ENCODE assay signal across 11 cellular contexts in the genomic region with DNA sequence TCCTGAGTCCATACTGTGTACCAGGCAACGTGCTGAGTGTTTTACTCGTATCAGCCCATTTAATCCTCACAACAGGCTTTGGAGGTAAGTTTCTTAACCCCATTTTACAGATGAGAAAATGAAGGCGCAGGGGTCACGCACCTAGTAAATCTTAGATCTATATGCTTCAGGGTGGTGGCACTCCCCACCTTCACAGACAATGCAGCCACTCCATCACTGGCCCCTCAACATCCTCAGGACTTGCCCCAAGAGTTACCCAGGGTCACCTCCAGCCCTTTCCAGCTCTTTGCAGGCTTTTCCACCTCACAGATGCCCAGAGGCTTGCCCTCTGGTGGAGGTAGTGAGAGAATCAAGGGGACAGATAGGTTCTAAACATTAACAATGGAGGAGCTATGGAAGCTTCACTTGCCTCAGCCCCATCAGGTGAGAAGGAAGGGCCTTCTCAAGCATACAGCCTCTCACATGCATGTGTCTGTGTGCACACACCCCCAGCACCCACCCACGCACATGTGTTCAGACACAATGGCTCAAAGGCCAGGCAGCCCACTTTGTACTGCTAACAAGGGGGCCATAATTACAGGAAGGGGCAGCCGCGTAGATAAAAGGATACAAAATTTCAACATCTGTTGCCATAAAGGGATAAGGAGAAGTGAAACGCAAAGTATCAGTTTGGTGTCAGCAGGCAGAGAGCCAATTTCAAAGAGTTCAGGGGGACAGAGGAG. TPM values are rescaled to one million over a fixed set of nuclear protein-coding genes. Genes with fewer than 3 reads are reported as not detected.
DNase-seq lines count a peak whose midpoint lies in the region; ATAC-seq, FAIRE-seq and TF ChIP-seq lines count a peak whose summit lies in the region.
"Had no signal": no experiment of that assay in that cellular context is flagged by ENCODE, and none has a peak within 500 bp of the region (broad histone marks: within the 10 kb centered on the region; RNA-seq: fewer than 3 reads in every experiment).

No MANE protein-coding gene starts in this region.

- TF ChIP-seq POLR2A in HepG2 (IDR thresholded peaks at IDR 0.05; ENCODE audit: insufficient read depth in 1 of 2, low read depth in 2 of 2, low read length in 2 of 2) (no peak), right lobe of liver (IDR thresholded peaks at IDR 0.05) (no peak)

- TF ChIP-seq EP300 in HepG2 (IDR thresholded peaks at IDR 0.05; ENCODE audit: low read depth in 2 of 2, low read length in 2 of 2) (no peak), HepG2 (CRISPR knock-in tag; IDR thresholded peaks at IDR 0.05; ENCODE audit: borderline replicate concordance) (no peak)

- no peak overlapping the region for H3K4me2 ChIP-seq in HepG2 (ENCODE audit: low read depth, low read length)

- H3K27me3 ChIP-seq in HepG2 (ENCODE audit: control insufficient read depth in 1 of 2, insufficient read depth in 2 of 2, low read length in 2 of 2): no peaks in the 10 kb centered on the region
- H3K27me3 ChIP-seq in right lobe of liver: no peaks in the 10 kb centered on the region
- H3K27me3 ChIP-seq: Peyer's patch had no signal

- intact Hi-C loops in HepG2 (cut with micrococcal nuclease; ENCODE audit: unreplicated experiment): no loop called here
- intact Hi-C loops in right lobe of liver (cut with DNase I): no loop called here

- peak overlapping the region; percentile 66 for H3K27ac Mint-ChIP-seq in central memory CD8-positive, alpha-beta T cell (ENCODE audit: low read depth)

- DNase-seq in HepG2 (ENCODE audit: low spot score): no peak
- no peak for DNase-seq in right lobe of liver
- peak; percentile 89 for DNase-seq in MV-4-11 (lab: John Stamatoyannopoulos, UW)
- no peak for DNase-seq in central memory CD8-positive, alpha-beta T cell (ENCODE audit: low spot score in 2 of 2)
- DNase-seq in NCI-H1048 (lab: John Stamatoyannopoulos, UW): no peak
- DNase-seq in stimulated activated CD4-positive, alpha-beta T cell treated with anti-CD3 and anti-CD28 coated beads, Interleukin-4, amount 100 ng/mL, for 4 hours: no peak
- DNase-seq: lower lobe of right lung, Peyer's patch had no signal

- 96% methylated on average over 8 of the region's 8 CpGs for WGBS in HepG2 (ENCODE audit: low lambda C conversion rate)
- WGBS in right lobe of liver (ENCODE audit: insufficient coverage, low coverage, low lambda C conversion rate, missing lambda C conversion rate): 86% methylated on average over 6 of the region's 8 CpGs

- no peak overlapping the region for H3K4me3 Mint-ChIP-seq in central memory CD8-positive, alpha-beta T cell

- H3K36me3 Mint-ChIP-seq in central memory CD8-positive, alpha-beta T cell (ENCODE audit: insufficient read depth): peaks cover 32% of the 10 kb centered on the region

- no peaks in the 10 kb centered on the region for H3K9me3 Mint-ChIP-seq in central memory CD8-positive, alpha-beta T cell

- H3K4me1 ChIP-seq in HepG2 (ENCODE audit: insufficient read depth, low read length) (no peaks in the 10 kb centered on the region), right lobe of liver (no peaks in the 10 kb centered on the region)
- H3K4me1 ChIP-seq: lower lobe of right lung, Peyer's patch had no signal

- H3K9ac ChIP-seq in HepG2 (ENCODE audit: insufficient read depth, low read depth, low read length): no peak overlapping the region

- no peak for FAIRE-seq in HepG2 (lab: Jason Lieb, UNC)
- FAIRE-seq: endometrium had no signal

- no peak for TF ChIP-seq RAD21 in HepG2 (CRISPR knock-in tag; IDR thresholded peaks at IDR 0.05)

- H3K27ac ChIP-seq in HepG2 (ENCODE audit: extremely low read length, insufficient read depth, low read length) (no peak overlapping the region), right lobe of liver (no peak overlapping the region)
- H3K27ac ChIP-seq: lower lobe of right lung, Peyer's patch had no signal

- no peaks in the 10 kb centered on the region for H3K79me2 ChIP-seq in HepG2 (ENCODE audit: insufficient read depth, low read length)

- H2AFZ ChIP-seq in HepG2 (ENCODE audit: low read length): no peak overlapping the region

- POLR2A ChIA-PET in HepG2 (lab: Yijun Ruan, JAX): no interaction called here

- no peaks in the 10 kb centered on the region for H3K9me3 ChIP-seq in HepG2 (ENCODE audit: low read length)
- H3K9me3 ChIP-seq in right lobe of liver: no peaks in the 10 kb centered on the region
- H3K9me3 ChIP-seq: lower lobe of right lung, Peyer's patch had no signal

- BruUV-seq in HepG2 (replicated peaks; lab: Mats Ljungman, UMichigan): no TSS peak

- in situ Hi-C loops in HepG2 (cut with HindIII; ENCODE audit: extremely low pct_ligation_motif_present, low pct_unique_long_range_greater_than_20kb): no loop called here

- H3K4me3 ChIP-seq in HepG2 (replicated peaks in 1 of 3; ENCODE audit: insufficient read depth in 1 of 3, low read depth in 2 of 3, low read length in 3 of 3) (no peak overlapping the region), right lobe of liver (no peak overlapping the region)
- H3K4me3 ChIP-seq: lower lobe of right lung, Peyer's patch had no signal

- no peak for ATAC-seq in HepG2
- no peak for ATAC-seq in right lobe of liver
- no peak for ATAC-seq in central memory CD8-positive, alpha-beta T cell (replicated peaks; ENCODE audit: extremely low read depth, poor library complexity, severe bottlenecking)
- no peak for ATAC-seq in GM21515 (IDR thresholded peaks at IDR 0.05; ENCODE audit: unreplicated experiment)
- no peak for ATAC-seq in HG03442 (IDR thresholded peaks at IDR 0.05; ENCODE audit: unreplicated experiment)
- ATAC-seq: lower lobe of right lung had no signal

- peaks cover 19% of the 10 kb centered on the region for H3K4me1 Mint-ChIP-seq in central memory CD8-positive, alpha-beta T cell

- H4K20me1 ChIP-seq in HepG2 (ENCODE audit: insufficient read depth, low read length): no peaks in the 10 kb centered on the region

- CTCF ChIA-PET in HepG2 (lab: Yijun Ruan, JAX; ENCODE audit: low intra/inter-chr PET ratio, low total read pairs): no interaction called here

- peaks cover 3 to 13% of the 10 kb centered on the region in 2 experiments; a peak in 3 of 5 replicates for H3K36me3 ChIP-seq in HepG2 (replicated peaks in 1 of 2; ENCODE audit: control insufficient read depth in 1 of 2, insufficient read depth in 2 of 2, low read length in 2 of 2)
- peaks cover 0 to 2% (median 0%) of the 10 kb centered on the region in 4 donors for H3K36me3 ChIP-seq in right lobe of liver

- H3K27me3 Mint-ChIP-seq in central memory CD8-positive, alpha-beta T cell: no peaks in the 10 kb centered on the region

- no peak for TF ChIP-seq CTCF in HepG2 (CRISPR knock-in tag; IDR thresholded peaks at IDR 0.05)
- no peak for TF ChIP-seq CTCF in right lobe of liver (IDR thresholded peaks at IDR 0.05)

TF ChIP-seq in HepG2, 621 proteins besides CTCF, POLR2A, EP300 and RAD21 (continues in another document):
- peak; percentile 72 for TF ChIP-seq ZNF629 (CRISPR knock-in tag; conservative IDR thresholded peaks at IDR 0.05)

RNA-seq across cellular contexts. Expression of gene DPCD, which starts 29.1 kb away (rescaled TPM):
- 25.2 and 32.8 TPM in 2 replicates for total RNA-seq in HepG2 (2016; rRNA removed; fragmentation: Illumina TruSeq; extraction: Trizol)
- 8.6 and 8.8 TPM in 2 replicates for total RNA-seq in HepG2 (2016; cell fraction: cytosol; rRNA removed; fragmentation: Illumina TruSeq; extraction: Trizol; ENCODE audit: low read depth)
- total RNA-seq in HepG2 (2016; cell fraction: insoluble cytoplasmic fraction; rRNA removed; fragmentation: Illumina TruSeq; extraction: Trizol): 23.9 and 34.8 TPM in 2 replicates
- total RNA-seq in HepG2 (2016; cell fraction: membrane; rRNA removed; fragmentation: Illumina TruSeq; extraction: Trizol): 11.3 and 11.5 TPM in 2 replicates
- 11.3 and 13.2 TPM in 2 replicates for total RNA-seq in HepG2 (2016; cell fraction: nucleus; rRNA removed; fragmentation: Illumina TruSeq; extraction: Trizol)
- 22.7 and 27.0 TPM in 2 replicates for polyA plus RNA-seq in HepG2 (2011; rRNA removed)
- polyA plus RNA-seq in HepG2 (2011; cell fraction: cytosol; rRNA removed): 30.3 and 33.4 TPM in 2 replicates
- 17.2 and 17.5 TPM in 2 replicates for polyA plus RNA-seq in HepG2 (2011; cell fraction: nucleus; rRNA removed)
- 8.8 and 16.2 TPM in 2 replicates for polyA plus RNA-seq in HepG2 (2012)
- 7.7 and 9.1 TPM in 2 replicates for polyA plus RNA-seq in HepG2 (2016; cell fraction: cytosol; fragmentation: Illumina TruSeq; extraction: Trizol; ENCODE audit: low read depth)
- polyA plus RNA-seq in HepG2 (2016; cell fraction: insoluble cytoplasmic fraction; fragmentation: Illumina TruSeq; extraction: Trizol; ENCODE audit: low read depth): 30.4 and 30.5 TPM in 2 replicates
- 8.6 and 8.8 TPM in 2 replicates for polyA plus RNA-seq in HepG2 (2016; cell fraction: membrane; fragmentation: Illumina TruSeq; extraction: Trizol; ENCODE audit: low read depth)
- polyA plus RNA-seq in HepG2 (2016; cell fraction: nucleus; fragmentation: Illumina TruSeq; extraction: Trizol; ENCODE audit: insufficient read depth, low read depth): 12.5 and 17.0 TPM in 2 replicates
- 10.5 and 19.2 TPM in 2 replicates for polyA minus RNA-seq in HepG2 (2011; rRNA and poly(A)+ RNA removed; ENCODE audit: low replicate concordance)
- polyA minus RNA-seq in HepG2 (2011; cell fraction: cytosol; rRNA and poly(A)+ RNA removed): 4.8 and 4.9 TPM in 2 replicates
- 14.7 and 16.1 TPM in 2 replicates for polyA minus RNA-seq in HepG2 (2011; cell fraction: nucleus; rRNA and poly(A)+ RNA removed)
- total RNA-seq in right lobe of liver: 1 to 10 TPM; 2.2 to 4.3 (median 3.5) TPM

RNA-seq across cellular contexts. Expression of gene POLL, which starts 29.2 kb away (rescaled TPM):
- 8.1 and 13.8 TPM in 2 replicates for total RNA-seq in HepG2 (2016; rRNA removed; fragmentation: Illumina TruSeq; extraction: Trizol)
- total RNA-seq in HepG2 (2016; cell fraction: cytosol; rRNA removed; fragmentation: Illumina TruSeq; extraction: Trizol; ENCODE audit: low read depth): 6.3 and 7.5 TPM in 2 replicates
- total RNA-seq in HepG2 (2016; cell fraction: insoluble cytoplasmic fraction; rRNA removed; fragmentation: Illumina TruSeq; extraction: Trizol): 8.8 and 13.2 TPM in 2 replicates
- total RNA-seq in HepG2 (2016; cell fraction: membrane; rRNA removed; fragmentation: Illumina TruSeq; extraction: Trizol): 10.8 and 13.5 TPM in 2 replicates
- 13.0 and 17.9 TPM in 2 replicates for total RNA-seq in HepG2 (2016; cell fraction: nucleus; rRNA removed; fragmentation: Illumina TruSeq; extraction: Trizol)
- polyA plus RNA-seq in HepG2 (2011; rRNA removed): 19.1 and 25.0 TPM in 2 replicates
- polyA plus RNA-seq in HepG2 (2011; cell fraction: cytosol; rRNA removed): 13.4 and 19.7 TPM in 2 replicates
- polyA plus RNA-seq in HepG2 (2011; cell fraction: nucleus; rRNA removed): 60.4 and 68.5 TPM in 2 replicates
- 15.2 and 18.1 TPM in 2 replicates for polyA plus RNA-seq in HepG2 (2012)
- polyA plus RNA-seq in HepG2 (2016; cell fraction: cytosol; fragmentation: Illumina TruSeq; extraction: Trizol; ENCODE audit: low read depth): 4.0 and 5.6 TPM in 2 replicates
- 9.5 and 10.7 TPM in 2 replicates for polyA plus RNA-seq in HepG2 (2016; cell fraction: insoluble cytoplasmic fraction; fragmentation: Illumina TruSeq; extraction: Trizol; ENCODE audit: low read depth)
- 9.1 and 10.4 TPM in 2 replicates for polyA plus RNA-seq in HepG2 (2016; cell fraction: membrane; fragmentation: Illumina TruSeq; extraction: Trizol; ENCODE audit: low read depth)
- polyA plus RNA-seq in HepG2 (2016; cell fraction: nucleus; fragmentation: Illumina TruSeq; extraction: Trizol; ENCODE audit: insufficient read depth, low read depth): 29.0 and 32.0 TPM in 2 replicates
- 66.0 and 72.8 TPM in 2 replicates for polyA minus RNA-seq in HepG2 (2011; rRNA and poly(A)+ RNA removed; ENCODE audit: low replicate concordance)
- polyA minus RNA-seq in HepG2 (2011; cell fraction: cytosol; rRNA and poly(A)+ RNA removed): 13.5 and 15.3 TPM in 2 replicates
- 32.6 and 36.1 TPM in 2 replicates for polyA minus RNA-seq in HepG2 (2011; cell fraction: nucleus; rRNA and poly(A)+ RNA removed)
- 10 to 100 TPM in 4 of 6 experiments, 1 to 10 TPM in 2; 8.4 to 15.5 (median 13.2) TPM for total RNA-seq in right lobe of liver
